ENCODE assay signal across 15 cellular contexts in genomic region chr5:78661691-78662090, GRCh38. TPM values are rescaled to one million over a fixed set of nuclear protein-coding genes. Genes with fewer than 3 reads are reported as not detected.
DNase-seq lines count a peak whose midpoint lies in the region; ATAC-seq, FAIRE-seq and TF ChIP-seq lines count a peak whose summit lies in the region.
"Had no signal": no experiment of that assay in that cellular context is flagged by ENCODE, and none has a peak within 500 bp of the region (broad histone marks: within the 10 kb centered on the region; RNA-seq: fewer than 3 reads in every experiment).

No MANE protein-coding gene starts in this region.

- CTCF ChIA-PET in CD4-positive, alpha-beta T cell (lab: Charles Lee), result no interaction called here

- peaks cover 6% of the 10 kb centered on the region for H3K27me3 Mint-ChIP-seq in CD4-positive, alpha-beta T cell

- in situ Hi-C loops in brain microvascular endothelial cell (cut with HindIII; ENCODE audit: low pct_ligation_motif_present, low sequenced_read_pairs), result no loop called here

- peak; percentile 15 for FAIRE-seq in GM18507 (lab: Jason Lieb, UNC)
- FAIRE-seq: keratinocyte had no signal

- H3K27ac ChIP-seq in CD4-positive, alpha-beta T cell (ENCODE audit: low read depth, low read length), result no peak overlapping the region
- no peak overlapping the region for H3K27ac ChIP-seq in brain microvascular endothelial cell
- H3K27ac ChIP-seq: SJSA1, uterus had no signal

- POLR2A ChIA-PET in CD4-positive, alpha-beta T cell (lab: Charles Lee), result no interaction called here

- H3K36me3 ChIP-seq in mucosa of descending colon (ENCODE audit: low read depth) (no peaks in the 10 kb centered on the region), brain microvascular endothelial cell (replicated peaks) (no peaks in the 10 kb centered on the region)
- H3K36me3 ChIP-seq: SJSA1, uterus had no signal

- no peaks in the 10 kb centered on the region for H3K27me3 ChIP-seq in CD4-positive, alpha-beta T cell (ENCODE audit: control insufficient read depth, insufficient read depth, low read length)
- no peaks in the 10 kb centered on the region for H3K27me3 ChIP-seq in brain microvascular endothelial cell (replicated peaks)
- H3K27me3 ChIP-seq: SJSA1, uterus had no signal

- TF ChIP-seq CTCF in CD4-positive, alpha-beta T cell (IDR thresholded peaks at IDR 0.05), result no peak
- TF ChIP-seq CTCF in mucosa of descending colon (IDR thresholded peaks at IDR 0.05) (no peak), brain microvascular endothelial cell (IDR thresholded peaks at IDR 0.05; ENCODE audit: low read depth, low read length, missing control alignments) (no peak)

- no peaks in the 10 kb centered on the region for H3K4me1 Mint-ChIP-seq in CD4-positive, alpha-beta T cell (ENCODE audit: low read depth)
- H3K4me1 Mint-ChIP-seq: activated naive CD8-positive, alpha-beta T cell treated with anti-CD3 and anti-CD28 coated beads, Interleukin-2, amount 10 ng/mL, durations not matched to agents 7 days and 5 days had no signal

- no peaks in the 10 kb centered on the region for H3K4me1 ChIP-seq in mucosa of descending colon (ENCODE audit: low read depth)
- H3K4me1 ChIP-seq: uterus had no signal

- DNase-seq in GM18507 (ENCODE audit: extremely low spot score, insufficient read length, low read depth), result no peak
- DNase-seq in CD4-positive, alpha-beta T cell, result no peak
- DNase-seq in mucosa of descending colon, result no peak
- no peak for DNase-seq in brain microvascular endothelial cell
- DNase-seq in activated gamma-delta T cell (lab: John Stamatoyannopoulos, UW), result no peak
- DNase-seq: activated naive CD8-positive, alpha-beta T cell treated with anti-CD3 and anti-CD28 coated beads, Interleukin-2, amount 10 ng/mL, durations not matched to agents 7 days and 5 days; central memory CD4-positive, alpha-beta T cell; NCI-H2171; stimulated activated CD4-positive, alpha-beta T cell treated with anti-CD3 and anti-CD28 coated beads, Interleukin-2, amount 100 ng/mL, for 24 hours; uterus had no signal

- no peak overlapping the region for H3K27ac Mint-ChIP-seq in CD4-positive, alpha-beta T cell
- H3K27ac Mint-ChIP-seq: activated naive CD8-positive, alpha-beta T cell treated with anti-CD3 and anti-CD28 coated beads, Interleukin-2, amount 10 ng/mL, durations not matched to agents 7 days and 5 days had no signal

- H3K4me3 ChIP-seq in mucosa of descending colon (no peak overlapping the region), brain microvascular endothelial cell (ENCODE audit: low read depth, low read length) (no peak overlapping the region)
- H3K4me3 ChIP-seq: SJSA1, uterus had no signal

- H3K36me3 Mint-ChIP-seq in CD4-positive, alpha-beta T cell (ENCODE audit: low read depth), result no peaks in the 10 kb centered on the region
- H3K36me3 Mint-ChIP-seq: activated naive CD8-positive, alpha-beta T cell treated with anti-CD3 and anti-CD28 coated beads, Interleukin-2, amount 10 ng/mL, durations not matched to agents 7 days and 5 days had no signal

- no peaks in the 10 kb centered on the region for H3K9me3 Mint-ChIP-seq in CD4-positive, alpha-beta T cell
- H3K9me3 Mint-ChIP-seq: activated naive CD8-positive, alpha-beta T cell treated with anti-CD3 and anti-CD28 coated beads, Interleukin-2, amount 10 ng/mL, durations not matched to agents 7 days and 5 days had no signal

- intact Hi-C loops in CD4-positive, alpha-beta T cell (cut with DNase I, micrococcal nuclease), result no loop called here
- intact Hi-C loops in mucosa of descending colon (cut with DNase I, micrococcal nuclease), result no loop called here

- H3K9me3 ChIP-seq in CD4-positive, alpha-beta T cell (ENCODE audit: control insufficient read depth, low read length), result no peaks in the 10 kb centered on the region
- no peaks in the 10 kb centered on the region for H3K9me3 ChIP-seq in mucosa of descending colon
- H3K9me3 ChIP-seq: SJSA1, uterus had no signal

- H3K4me3 Mint-ChIP-seq in CD4-positive, alpha-beta T cell, result no peak overlapping the region
- H3K4me3 Mint-ChIP-seq: activated naive CD8-positive, alpha-beta T cell treated with anti-CD3 and anti-CD28 coated beads, Interleukin-2, amount 10 ng/mL, durations not matched to agents 7 days and 5 days had no signal

- ATAC-seq in GM21367 (IDR thresholded peaks at IDR 0.05; ENCODE audit: unreplicated experiment) (peak; percentile 67), HG02870 (IDR thresholded peaks at IDR 0.05; ENCODE audit: unreplicated experiment) (peak; percentile 84), HG03521 (IDR thresholded peaks at IDR 0.05; ENCODE audit: unreplicated experiment) (peak; percentile 54), mucosa of descending colon (no peak)
- ATAC-seq in CD4-positive, alpha-beta T cell (ENCODE audit: poor library complexity), result no peak

RNA-seq across cellular contexts. Expression of gene LHFPL2, which starts 13.1 kb away (rescaled TPM):
- total RNA-seq in CD4-positive, alpha-beta T cell, result under 1 TPM; 0.19 to 0.25 TPM
- 10 to 100 TPM; 44.8 to 63.6 (median 50.2) TPM for total RNA-seq in mucosa of descending colon

Comparison
In these comparisons a context has a peak if more than half of its experiments do, and no peak if none do; other contexts are left out.
1. ATAC-seq: peak in GM21367 (single experiment), HG02870 (single experiment) and HG03521 (single experiment); none in CD4-positive, alpha-beta T cell (single experiment) and mucosa of descending colon (single experiment).
2. RNA of gene LHFPL2, which starts 13.1 kb away (total RNA-seq): 44.8 to 63.6 TPM in mucosa of descending colon; 0.19 to 0.25 TPM in CD4-positive, alpha-beta T cell; every median in the first group is over 10 times any median in the second.